ENCODE assay signal across 11 cellular contexts in the genomic region with DNA sequence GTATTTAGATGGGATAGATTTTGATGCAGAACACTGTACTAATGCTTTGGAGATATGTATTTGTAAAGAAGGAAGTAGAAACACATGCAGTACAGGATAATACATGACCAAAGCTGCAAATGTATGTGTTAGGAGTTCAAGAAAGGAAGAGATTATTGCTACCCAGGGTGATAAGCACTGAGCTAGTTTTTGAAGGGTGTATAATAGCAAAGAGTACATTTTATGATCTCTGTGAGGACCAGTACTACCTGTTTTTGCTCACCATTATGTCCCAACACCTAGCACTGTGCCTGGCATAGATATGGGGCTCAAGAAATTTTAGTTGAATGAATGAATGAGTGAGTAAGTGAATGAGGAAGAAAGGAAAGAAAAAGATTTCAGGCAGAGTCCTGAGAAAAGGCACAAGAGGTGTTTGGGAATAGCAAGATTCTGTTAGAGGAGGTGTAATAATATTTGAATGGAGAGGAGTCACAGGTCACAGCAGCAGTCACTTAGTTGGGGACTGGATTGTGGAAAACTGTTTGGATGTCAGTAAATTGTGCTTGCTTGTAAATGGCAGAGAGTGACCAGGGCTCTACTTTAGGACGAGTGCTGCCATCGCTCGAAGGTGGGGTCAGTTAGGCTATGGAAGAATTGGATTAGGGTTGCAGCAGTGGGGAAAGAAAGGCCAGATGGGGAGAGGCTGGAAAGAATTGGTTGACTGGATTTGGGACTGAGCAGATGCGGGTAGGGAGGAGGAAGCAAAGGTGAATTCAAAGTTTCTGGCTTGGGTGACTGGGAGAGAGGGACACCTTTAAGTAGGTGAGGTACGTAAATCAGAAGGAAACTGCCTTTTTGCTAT. TPM values are rescaled to one million over a fixed set of nuclear protein-coding genes. Genes with fewer than 3 reads are reported as not detected.
DNase-seq lines count a peak whose midpoint lies in the region; ATAC-seq lines count a peak whose summit lies in the region.
"Had no signal": no experiment of that assay in that cellular context is flagged by ENCODE, and none has a peak within 500 bp of the region (broad histone marks: within the 10 kb centered on the region; RNA-seq: fewer than 3 reads in every experiment).

No MANE protein-coding gene starts in this region.

- H3K27me3 Mint-ChIP-seq in natural killer cell treated with Interleukin-12 subunit alpha and Interleukin-12 subunit beta and Interleukin-15 and Interleukin-18, amount 100 ng/mL, for 72 hours: no peaks in the 10 kb centered on the region
- H3K27me3 Mint-ChIP-seq: activated CD4-positive, alpha-beta T cell treated with anti-CD3 and anti-CD28 coated beads, Interleukin-2, amount 10 ng/mL, durations not matched to agents 24 days and 14 days had no signal

- no peaks in the 10 kb centered on the region for H3K9me3 Mint-ChIP-seq in natural killer cell treated with Interleukin-12 subunit alpha and Interleukin-12 subunit beta and Interleukin-15 and Interleukin-18, amount 100 ng/mL, for 72 hours
- H3K9me3 Mint-ChIP-seq: activated CD4-positive, alpha-beta T cell treated with anti-CD3 and anti-CD28 coated beads, Interleukin-2, amount 10 ng/mL, durations not matched to agents 24 days and 14 days had no signal

- H3K4me3 Mint-ChIP-seq in natural killer cell treated with Interleukin-12 subunit alpha and Interleukin-12 subunit beta and Interleukin-15 and Interleukin-18, amount 100 ng/mL, for 72 hours: no peak overlapping the region
- H3K4me3 Mint-ChIP-seq: activated CD4-positive, alpha-beta T cell treated with anti-CD3 and anti-CD28 coated beads, Interleukin-2, amount 10 ng/mL, durations not matched to agents 24 days and 14 days had no signal

- H3K27ac Mint-ChIP-seq in natural killer cell treated with Interleukin-12 subunit alpha and Interleukin-12 subunit beta and Interleukin-15 and Interleukin-18, amount 100 ng/mL, for 72 hours: peak overlapping the region; percentile 8 to 31
- H3K27ac Mint-ChIP-seq: activated CD4-positive, alpha-beta T cell treated with anti-CD3 and anti-CD28 coated beads, Interleukin-2, amount 10 ng/mL, durations not matched to agents 24 days and 14 days had no signal

- intact Hi-C loops in posterior vena cava (cut with DNase I): no loop called here

- ATAC-seq in natural killer cell treated with Interleukin-12 subunit alpha and Interleukin-12 subunit beta and Interleukin-15 and Interleukin-18, amount 100 ng/mL, for 72 hours: no peak

- peaks cover 44 to 51% of the 10 kb centered on the region in 2 donors for H3K4me1 Mint-ChIP-seq in natural killer cell treated with Interleukin-12 subunit alpha and Interleukin-12 subunit beta and Interleukin-15 and Interleukin-18, amount 100 ng/mL, for 72 hours (ENCODE audit: low read depth in 2 of 2)

- DNase-seq in ELF-1 (ENCODE audit: low read depth, low spot score) (peak; percentile 7), NCI-H69 (lab: John Stamatoyannopoulos, UW) (peak; percentile 39), caudate nucleus (lab: John Stamatoyannopoulos, UW) (no peak), NCI-H146 treated with DMSO at 0.1 percent for 48 hours (lab: John Stamatoyannopoulos, UW; ENCODE audit: unreplicated experiment) (no peak), posterior vena cava (ENCODE audit: low spot score) (no peak), NCI-H446 treated with DMSO at 0.1 percent for 48 hours (lab: John Stamatoyannopoulos, UW) (no peak), DMS53 treated with DMSO at 0.1 percent for 48 hours (lab: John Stamatoyannopoulos, UW; ENCODE audit: unreplicated experiment) (no peak)
- DNase-seq in natural killer cell treated with Interleukin-12 subunit alpha and Interleukin-12 subunit beta and Interleukin-15 and Interleukin-18, amount 100 ng/mL, for 72 hours (ENCODE audit: low spot score): no peak
- DNase-seq: activated CD4-positive, alpha-beta T cell treated with anti-CD3 and anti-CD28 coated beads, Interleukin-2, amount 10 ng/mL, durations not matched to agents 24 days and 14 days; Karpas-422; RPMI8226 had no signal

- peak overlapping the region; percentile 19 for H3K27ac ChIP-seq in caudate nucleus (ENCODE audit: low read depth, low read length)

- peaks cover 8% of the 10 kb centered on the region for H3K36me3 Mint-ChIP-seq in natural killer cell treated with Interleukin-12 subunit alpha and Interleukin-12 subunit beta and Interleukin-15 and Interleukin-18, amount 100 ng/mL, for 72 hours

RNA-seq across cellular contexts. Expression of a gene that starts 9.2 kb away (rescaled TPM):
- total RNA-seq in natural killer cell treated with Interleukin-12 subunit alpha and Interleukin-12 subunit beta and Interleukin-15 and Interleukin-18, amount 100 ng/mL, for 72 hours: 10 to 100 TPM; 15.0 to 26.9 TPM
- total RNA-seq in posterior vena cava: 1 to 10 TPM; 6.5 to 7.5 TPM

Comparison
In these comparisons a context has a peak if more than half of its experiments do, and no peak if none do; other contexts are left out.
1. DNase-seq: peak in ELF-1 (single experiment) and NCI-H69 (single experiment); none in caudate nucleus (0 of 61), natural killer cell treated with Interleukin-12 subunit alpha and Interleukin-12 subunit beta and Interleukin-15 and Interleukin-18, amount 100 ng/mL, for 72 hours (single experiment), NCI-H146 treated with DMSO at 0.1 percent for 48 hours (single experiment), posterior vena cava (single experiment), NCI-H446 treated with DMSO at 0.1 percent for 48 hours (single experiment) and DMS53 treated with DMSO at 0.1 percent for 48 hours (single experiment).